Comparison of ENCODE assay signal across 1 cellular context in genomic region chr14:105026033-105026785, GRCh38.
A peak's percentile ranks its signal among the peaks of the same experiment; 100 is the strongest.
TF ChIP-seq lines count a peak whose summit lies in the region.

No MANE protein-coding gene starts in this region.

TF ChIP-seq in endothelial cell of umbilical vein, 7 proteins besides CTCF, POLR2A, EP300 and RAD21 (continued from another document):
- TF ChIP-seq MYC (IDR thresholded peaks at IDR 0.05; ENCODE audit: low read depth, low read length) (no peak), POLR2AphosphoS5 (IDR thresholded peaks at IDR 0.05; ENCODE audit: insufficient read depth, low read depth, low read length) (peak; percentile 64), FOS (IDR thresholded peaks at IDR 0.05; ENCODE audit: borderline replicate concordance, insufficient read depth, low read length) (peak; percentile 92), EZH2 (IDR thresholded peaks at IDR 0.05; ENCODE audit: borderline replicate concordance, low read depth, low read length, severe bottlenecking) (no peak), GATA2 (IDR thresholded peaks at IDR 0.05; ENCODE audit: insufficient read depth, insufficient read length, low read depth, low read length) (no peak), JUN (IDR thresholded peaks at IDR 0.05; ENCODE audit: borderline replicate concordance, insufficient read depth, insufficient read length, low read depth) (peak; percentile 97)
TF ChIP-seq in endothelial cell of umbilical vein: peak in this region for 3.
